In the genomic region with DNA sequence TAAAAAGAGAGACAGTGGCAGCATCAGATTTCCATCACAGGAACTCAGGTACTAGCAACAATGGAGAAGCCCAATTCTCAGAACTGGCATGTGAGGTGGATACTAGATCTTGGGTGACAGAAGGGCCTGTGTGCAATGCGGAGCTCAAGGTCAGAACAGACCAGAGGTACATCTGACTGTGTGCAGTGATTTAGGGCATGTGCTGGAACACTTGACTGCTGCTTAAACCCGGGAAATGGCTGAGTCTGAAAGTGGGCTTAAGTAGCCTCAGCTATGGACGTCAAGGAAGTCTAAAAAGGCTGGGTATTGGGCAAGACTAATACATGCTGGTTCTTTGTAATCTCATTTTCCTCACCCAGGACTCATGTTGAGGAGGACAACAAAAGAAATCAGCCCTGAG, we compare ENCODE assay signal across 25 cellular contexts.
DNase-seq lines count a peak whose midpoint lies in the region; ATAC-seq and TF ChIP-seq lines count a peak whose summit lies in the region.
"Had no signal": no experiment of that assay in that cellular context is flagged by ENCODE, and none has a peak within 500 bp of the region (broad histone marks: within the 10 kb centered on the region; RNA-seq: fewer than 3 reads in every experiment).

No MANE protein-coding gene starts in this region.

- H3K4me2 ChIP-seq in neural progenitor cell = no peak overlapping the region
- H3K4me2 ChIP-seq: A549, BLaER1 had no signal

- H3K36me3 ChIP-seq in A673 (ENCODE audit: insufficient read depth, low read length, poor library complexity, severe bottlenecking) = no peaks in the 10 kb centered on the region
- no peaks in the 10 kb centered on the region for H3K36me3 ChIP-seq in left lung
- H3K36me3 ChIP-seq in neural progenitor cell = no peaks in the 10 kb centered on the region
- H3K36me3 ChIP-seq: BE2C, BLaER1 had no signal

- H3F3A ChIP-seq in neural progenitor cell (ENCODE audit: low read depth) = peaks cover 5% of the 10 kb centered on the region

- peak; percentile 65 for ATAC-seq in left lung
- ATAC-seq in stimulated activated effector memory CD8-positive, alpha-beta T cell treated with anti-CD3 and anti-CD28 coated beads, Interleukin-12 subunit alpha, Interleukin-12 subunit beta, amount 100 ng/mL, for 72 hours = no peak
- ATAC-seq: A549, GM12878 had no signal

- H3K27ac ChIP-seq in A673 (ENCODE audit: low read depth, low read length, poor library complexity, severe bottlenecking) (no peak overlapping the region), left lung (no peak overlapping the region), neural progenitor cell (no peak overlapping the region), caudate nucleus (ENCODE audit: low read depth, low read length) (no peak overlapping the region)
- H3K27ac ChIP-seq: 22Rv1, A549, BLaER1 had no signal

- H3K4me3 ChIP-seq in A673 (ENCODE audit: low read depth, low read length, poor library complexity, severe bottlenecking) (no peak overlapping the region), left lung (no peak overlapping the region), neural progenitor cell (no peak overlapping the region)
- H3K4me3 ChIP-seq: A549, BLaER1, GM12878 had no signal

- H3K27me3 Mint-ChIP-seq in neural progenitor cell (ENCODE audit: insufficient read depth, low read depth) = peaks cover 13% of the 10 kb centered on the region

- intact Hi-C loops in A673 (cut with micrococcal nuclease; ENCODE audit: unreplicated experiment) (no loop called here), left lung (cut with DNase I) (no loop called here)

- H3K4me1 ChIP-seq in A673 (ENCODE audit: insufficient read depth, low read length, poor library complexity, severe bottlenecking) (no peaks in the 10 kb centered on the region), left lung (no peaks in the 10 kb centered on the region), neural progenitor cell (peaks cover 12% of the 10 kb centered on the region)
- H3K4me1 ChIP-seq: A549, BE2C, BLaER1 had no signal

- POLR2A ChIA-PET in A673 (lab: Charles Lee; ENCODE audit: low non-redundant PET) = no interaction called here

- no peaks in the 10 kb centered on the region for H3K27me3 ChIP-seq in A673 (replicated peaks; ENCODE audit: insufficient read depth, low read depth, low read length, poor library complexity)
- H3K27me3 ChIP-seq in left lung = no peaks in the 10 kb centered on the region
- no peaks in the 10 kb centered on the region for H3K27me3 ChIP-seq in neural progenitor cell
- H3K27me3 ChIP-seq: BLaER1 had no signal

- no peak overlapping the region for H3K9ac ChIP-seq in neural progenitor cell
- H3K9ac ChIP-seq: BLaER1 had no signal

- H3K27ac Mint-ChIP-seq in neural progenitor cell = peak overlapping the region; percentile 94
- H3K27ac Mint-ChIP-seq in stimulated activated effector memory CD8-positive, alpha-beta T cell treated with anti-CD3 and anti-CD28 coated beads, Interleukin-12 subunit alpha, Interleukin-12 subunit beta, amount 100 ng/mL, for 72 hours = no peak overlapping the region
- H3K27ac Mint-ChIP-seq: CD14-positive monocyte; CD4-positive, alpha-beta memory T cell; CD4-positive, CD25-positive, alpha-beta regulatory T cell had no signal

- H3K4me1 Mint-ChIP-seq in neural progenitor cell = peaks cover 38% of the 10 kb centered on the region
- no peaks in the 10 kb centered on the region for H3K4me1 Mint-ChIP-seq in stimulated activated effector memory CD8-positive, alpha-beta T cell treated with anti-CD3 and anti-CD28 coated beads, Interleukin-12 subunit alpha, Interleukin-12 subunit beta, amount 100 ng/mL, for 72 hours
- H3K4me1 Mint-ChIP-seq: CD14-positive monocyte; CD4-positive, alpha-beta memory T cell; CD4-positive, CD25-positive, alpha-beta regulatory T cell; CD8-positive, alpha-beta memory T cell had no signal

- H2AFZ ChIP-seq in neural progenitor cell (replicated peaks) = no peak overlapping the region

- H3K9me3 ChIP-seq in A673 (ENCODE audit: low read depth, low read length, poor library complexity, severe bottlenecking) = no peaks in the 10 kb centered on the region
- H3K9me3 ChIP-seq in left lung = no peaks in the 10 kb centered on the region
- no peaks in the 10 kb centered on the region for H3K9me3 ChIP-seq in neural progenitor cell (ENCODE audit: low read depth)
- H3K9me3 ChIP-seq: A549, BE2C, BLaER1 had no signal

- no peaks in the 10 kb centered on the region for H3K79me2 ChIP-seq in neural progenitor cell (ENCODE audit: low read depth)

- DNase-seq in A673 (ENCODE audit: low spot score) (peak; percentile 31), left lung (no peak), neural progenitor cell (ENCODE audit: low spot score) (no peak), NCI-H1436 treated with DMSO at 0.1 percent for 48 hours (lab: John Stamatoyannopoulos, UW) (no peak), caudate nucleus (lab: John Stamatoyannopoulos, UW) (no peak)
- DNase-seq in stimulated activated effector memory CD8-positive, alpha-beta T cell treated with anti-CD3 and anti-CD28 coated beads, Interleukin-12 subunit alpha, Interleukin-12 subunit beta, amount 100 ng/mL, for 72 hours (ENCODE audit: low spot score in 2 of 2) = no peak
- DNase-seq: ACHN; BE2C; C1 segment of cervical spinal cord; CD4-positive, alpha-beta memory T cell; CD4-positive, CD25-positive, alpha-beta regulatory T cell; CD8-positive, alpha-beta memory T cell; COR-L47; DMS 273 treated with DMSO at 0.1 percent for 48 hours; DMS153; DMS53; DMS79; DND-41; EL; GDM1 had no signal

- peaks cover 18% of the 10 kb centered on the region for H3K9me3 Mint-ChIP-seq in neural progenitor cell
- no peaks in the 10 kb centered on the region for H3K9me3 Mint-ChIP-seq in stimulated activated effector memory CD8-positive, alpha-beta T cell treated with anti-CD3 and anti-CD28 coated beads, Interleukin-12 subunit alpha, Interleukin-12 subunit beta, amount 100 ng/mL, for 72 hours
- H3K9me3 Mint-ChIP-seq: CD8-positive, alpha-beta memory T cell had no signal

- CTCF ChIA-PET in A673 (lab: Charles Lee) = no interaction called here

- peaks cover 3% of the 10 kb centered on the region for H3K36me3 Mint-ChIP-seq in neural progenitor cell
- no peaks in the 10 kb centered on the region for H3K36me3 Mint-ChIP-seq in stimulated activated effector memory CD8-positive, alpha-beta T cell treated with anti-CD3 and anti-CD28 coated beads, Interleukin-12 subunit alpha, Interleukin-12 subunit beta, amount 100 ng/mL, for 72 hours
- H3K36me3 Mint-ChIP-seq: CD14-positive monocyte; CD4-positive, alpha-beta memory T cell; CD4-positive, CD25-positive, alpha-beta regulatory T cell; CD8-positive, alpha-beta memory T cell had no signal

- no peaks in the 10 kb centered on the region for H4K20me1 ChIP-seq in neural progenitor cell (ENCODE audit: low read depth)
- H4K20me1 ChIP-seq: BLaER1 had no signal

- TF ChIP-seq CTCF in A673 (conservative IDR thresholded peaks at IDR 0.05; ENCODE audit: low read depth, low read length) = no peak
- TF ChIP-seq CTCF in left lung (IDR thresholded peaks at IDR 0.05) = no peak
- no peak for TF ChIP-seq CTCF in neural progenitor cell (IDR thresholded peaks at IDR 0.05)

- BruUV-seq in A673 (replicated peaks; lab: Mats Ljungman, UMichigan) = no TSS peak

- H3K4me3 Mint-ChIP-seq in neural progenitor cell = no peak overlapping the region
- H3K4me3 Mint-ChIP-seq in stimulated activated effector memory CD8-positive, alpha-beta T cell treated with anti-CD3 and anti-CD28 coated beads, Interleukin-12 subunit alpha, Interleukin-12 subunit beta, amount 100 ng/mL, for 72 hours = no peak overlapping the region
- H3K4me3 Mint-ChIP-seq: CD14-positive monocyte; CD4-positive, alpha-beta memory T cell; CD4-positive, CD25-positive, alpha-beta regulatory T cell; CD8-positive, alpha-beta memory T cell had no signal
